24 cellular contexts compared by ENCODE assay signal in genomic region chr16:18003033-18003432, GRCh38.
"Had no signal": no experiment of that assay in that cellular context is flagged by ENCODE, and none has a peak within 500 bp of the region (broad histone marks: within the 10 kb centered on the region; RNA-seq: fewer than 3 reads in every experiment).

No MANE protein-coding gene starts in this region.

- H3K4me3 ChIP-seq: K562, PC-9, Peyer's patch, SJCRH30 had no signal

- H3K36me3 ChIP-seq: Peyer's patch, SJCRH30 had no signal

- H3K27me3 ChIP-seq: Peyer's patch, SJCRH30 had no signal

- H3K9me3 ChIP-seq: Peyer's patch, SJCRH30 had no signal

- H3K4me1 ChIP-seq: Peyer's patch, SJCRH30 had no signal

- H3K27ac ChIP-seq: HL-60, KMS-11, PC-9, Peyer's patch, SJCRH30 had no signal

- ATAC-seq: K562, Right ventricle myocardium inferior, T-cell had no signal

- DNase-seq: Kasumi-1; MM.1S; NCI-H1092 treated with DMSO at 0.1 percent for 48 hours; NCI-H1436; NCI-H1694 treated with DMSO at 0.1 percent for 48 hours; NCI-H1930; NCI-H2081; NCI-H2107; NCI-H2227 treated with DMSO at 0.1 percent for 48 hours; NCI-H446 treated with DMSO at 0.1 percent for 48 hours; NCI-H524 treated with DMSO at 0.1 percent for 48 hours; NCI-H69; NK-92 treated with Interleukin-12 subunit alpha and Interleukin-12 subunit beta, amount 100 ng/mL, for 24 hours; OCI-M1; PC-9; Peyer's patch; SHP77 treated with DMSO at 0.1 percent for 48 hours; SJCRH30; SW 1271; T-cell had no signal
